Comparison of ENCODE assay signal across 3 cellular contexts in the genomic region with DNA sequence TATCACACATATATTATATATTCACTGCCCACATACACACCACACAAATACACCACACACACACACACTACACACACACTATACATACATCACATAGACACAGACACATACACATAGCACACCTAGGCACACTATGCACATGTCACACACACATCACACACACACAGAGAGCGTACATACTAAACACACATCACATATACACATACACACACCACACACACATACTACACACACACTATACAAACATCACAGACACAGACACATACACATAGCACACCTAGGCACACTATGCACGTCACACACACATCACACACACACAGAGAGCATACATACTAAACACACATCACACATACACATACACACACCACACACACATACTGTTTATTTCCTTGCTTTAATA.
TF ChIP-seq lines count a peak whose summit lies in the region.

No MANE protein-coding gene starts in this region.

TF ChIP-seq in HepG2, 621 proteins besides CTCF, POLR2A, EP300 and RAD21:
- peak; percentile 67; the same call in 1 of the 2 replicates for TF ChIP-seq ATM (IDR thresholded peaks at IDR 0.05; ENCODE audit: borderline replicate concordance)
- TF ChIP-seq THRA (CRISPR knock-in tag; IDR thresholded peaks at IDR 0.05; ENCODE audit: borderline replicate concordance) = no peak
- peak; percentile 24; the same call in 1 of the 2 replicates for TF ChIP-seq CREB1 (IDR thresholded peaks at IDR 0.05)
- TF ChIP-seq CREB1 (CRISPR knock-in tag; IDR thresholded peaks at IDR 0.05) = no peak
- 0 out of 2 replicates have a peak, but pooled peaks have one; percentile 5 for TF ChIP-seq FOXA1 (IDR thresholded peaks at IDR 0.05)
- no peak for TF ChIP-seq FOXA1 (CRISPR knock-in tag; IDR thresholded peaks at IDR 0.05)
- peak; percentile 20; the same call in 1 of the 2 replicates for TF ChIP-seq SOX6 (IDR thresholded peaks at IDR 0.05)
- TF ChIP-seq SOX6 (CRISPR knock-in tag; IDR thresholded peaks at IDR 0.05) = no peak
TF ChIP-seq in HepG2: peak in this region for 4.

TF ChIP-seq in HEK293, 187 proteins besides CTCF, POLR2A, EP300 and RAD21:
- peak; percentile 9; the same call in 1 of the 2 replicates for TF ChIP-seq ZNF175 (tag by site-specific recombination; IDR thresholded peaks at IDR 0.05)
- TF ChIP-seq, protein P1, sequence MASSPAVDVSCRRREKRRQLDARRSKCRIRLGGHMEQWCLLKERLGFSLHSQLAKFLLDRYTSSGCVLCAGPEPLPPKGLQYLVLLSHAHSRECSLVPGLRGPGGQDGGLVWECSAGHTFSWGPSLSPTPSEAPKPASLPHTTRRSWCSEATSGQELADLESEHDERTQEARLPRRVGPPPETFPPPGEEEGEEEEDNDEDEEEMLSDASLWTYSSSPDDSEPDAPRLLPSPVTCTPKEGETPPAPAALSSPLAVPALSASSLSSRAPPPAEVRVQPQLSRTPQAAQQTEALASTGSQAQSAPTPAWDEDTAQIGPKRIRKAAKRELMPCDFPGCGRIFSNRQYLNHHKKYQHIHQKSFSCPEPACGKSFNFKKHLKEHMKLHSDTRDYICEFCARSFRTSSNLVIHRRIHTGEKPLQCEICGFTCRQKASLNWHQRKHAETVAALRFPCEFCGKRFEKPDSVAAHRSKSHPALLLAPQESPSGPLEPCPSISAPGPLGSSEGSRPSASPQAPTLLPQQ (tag by site-specific recombination; IDR thresholded peaks at IDR 0.05) = no peak
TF ChIP-seq in HEK293: peak in this region for 1.

TF ChIP-seq in H1, 55 proteins besides CTCF, POLR2A, EP300 and RAD21:
- no peak for TF ChIP-seq TAF1 (IDR thresholded peaks at IDR 0.05; ENCODE audit: low read depth, low read length)
- TF ChIP-seq SRF (IDR thresholded peaks at IDR 0.05; ENCODE audit: low read depth, low read length) = no peak
- TF ChIP-seq, protein P2, sequence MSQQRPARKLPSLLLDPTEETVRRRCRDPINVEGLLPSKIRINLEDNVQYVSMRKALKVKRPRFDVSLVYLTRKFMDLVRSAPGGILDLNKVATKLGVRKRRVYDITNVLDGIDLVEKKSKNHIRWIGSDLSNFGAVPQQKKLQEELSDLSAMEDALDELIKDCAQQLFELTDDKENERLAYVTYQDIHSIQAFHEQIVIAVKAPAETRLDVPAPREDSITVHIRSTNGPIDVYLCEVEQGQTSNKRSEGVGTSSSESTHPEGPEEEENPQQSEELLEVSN (IDR thresholded peaks at IDR 0.05) = no peak
- no peak for TF ChIP-seq SIN3A (conservative IDR thresholded peaks at IDR 0.05 in 1 of 2, IDR thresholded peaks at IDR 0.05 in 1 of 2; ENCODE audit: low read depth in 1 of 2, low read length in 2 of 2)
- no peak for TF ChIP-seq USF2 (IDR thresholded peaks at IDR 0.05; ENCODE audit: low read length)
- no peak for TF ChIP-seq KDM5A (IDR thresholded peaks at IDR 0.05; ENCODE audit: low read length)
- no peak for TF ChIP-seq MAFK (IDR thresholded peaks at IDR 0.05; ENCODE audit: low read depth, low read length)
- no peak for TF ChIP-seq GTF2F1 (IDR thresholded peaks at IDR 0.05; ENCODE audit: borderline replicate concordance, low read depth, low read length)
- no peak for TF ChIP-seq CEBPB (IDR thresholded peaks at IDR 0.05; ENCODE audit: low read depth, low read length)
- no peak for TF ChIP-seq NRF1 (IDR thresholded peaks at IDR 0.05; ENCODE audit: low read depth, low read length)
- TF ChIP-seq RBBP5 (IDR thresholded peaks at IDR 0.05; ENCODE audit: borderline replicate concordance, low read depth, low read length) = no peak
- TF ChIP-seq TEAD4 (IDR thresholded peaks at IDR 0.05; ENCODE audit: low read depth, low read length) = no peak
- TF ChIP-seq JUND (IDR thresholded peaks at IDR 0.05; ENCODE audit: low read length) = no peak
